Comparison of ENCODE assay signal across 2 cellular contexts in the genomic region with DNA sequence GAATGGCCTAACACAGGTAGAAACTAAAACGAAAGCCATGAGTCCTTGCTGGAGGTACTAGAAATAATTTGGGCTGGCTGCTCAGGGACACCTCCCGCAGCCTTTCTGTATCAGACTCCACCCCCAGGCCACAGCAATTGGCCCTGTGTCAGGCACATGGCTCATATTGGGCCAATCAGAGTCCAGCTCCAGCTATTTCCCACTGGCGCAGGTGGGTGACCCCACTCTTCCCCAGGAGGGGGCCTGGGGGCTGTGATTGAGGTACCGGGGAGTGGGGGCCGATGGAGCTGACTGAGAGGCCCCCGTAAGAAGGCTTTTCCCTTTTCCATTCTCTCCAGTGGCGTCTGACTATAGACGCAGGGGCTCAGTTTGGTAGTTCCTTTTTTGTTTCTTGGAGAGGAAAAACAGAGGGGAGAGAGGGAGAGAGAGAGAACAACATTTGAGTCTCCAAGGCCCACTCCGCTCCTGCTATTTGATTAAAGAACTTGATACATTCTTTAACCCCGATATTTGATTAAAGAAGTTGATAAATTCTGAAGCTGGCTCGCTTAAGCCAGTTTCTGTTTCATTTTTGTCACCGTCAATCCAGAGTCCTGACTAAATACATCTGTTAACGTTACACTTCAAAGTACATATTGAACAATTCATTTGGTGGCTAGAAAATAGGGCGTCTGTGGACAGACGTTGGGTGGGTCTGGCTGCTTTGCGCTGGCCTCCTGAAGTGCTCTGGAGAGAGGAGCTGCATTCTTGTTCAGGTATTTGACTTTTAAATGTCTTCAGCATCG.
TF ChIP-seq lines count a peak whose summit lies in the region.

No MANE protein-coding gene starts in this region.

TF ChIP-seq in SK-N-SH, 30 proteins besides CTCF, POLR2A, EP300 and RAD21:
- TF ChIP-seq YY1 (IDR thresholded peaks at IDR 0.05; ENCODE audit: low read depth): no peak
- TF ChIP-seq FOXM1 (IDR thresholded peaks at IDR 0.05; ENCODE audit: low read depth): no peak
- TF ChIP-seq, protein P1, sequence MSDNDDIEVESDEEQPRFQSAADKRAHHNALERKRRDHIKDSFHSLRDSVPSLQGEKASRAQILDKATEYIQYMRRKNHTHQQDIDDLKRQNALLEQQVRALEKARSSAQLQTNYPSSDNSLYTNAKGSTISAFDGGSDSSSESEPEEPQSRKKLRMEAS (IDR thresholded peaks at IDR 0.05; ENCODE audit: low read depth): no peak
- TF ChIP-seq TEAD4 (IDR thresholded peaks at IDR 0.05; ENCODE audit: borderline replicate concordance, insufficient read depth): no peak
- TF ChIP-seq TAF1 (IDR thresholded peaks at IDR 0.05; ENCODE audit: borderline replicate concordance, low read depth, low read length): no peak
- TF ChIP-seq, protein P2, sequence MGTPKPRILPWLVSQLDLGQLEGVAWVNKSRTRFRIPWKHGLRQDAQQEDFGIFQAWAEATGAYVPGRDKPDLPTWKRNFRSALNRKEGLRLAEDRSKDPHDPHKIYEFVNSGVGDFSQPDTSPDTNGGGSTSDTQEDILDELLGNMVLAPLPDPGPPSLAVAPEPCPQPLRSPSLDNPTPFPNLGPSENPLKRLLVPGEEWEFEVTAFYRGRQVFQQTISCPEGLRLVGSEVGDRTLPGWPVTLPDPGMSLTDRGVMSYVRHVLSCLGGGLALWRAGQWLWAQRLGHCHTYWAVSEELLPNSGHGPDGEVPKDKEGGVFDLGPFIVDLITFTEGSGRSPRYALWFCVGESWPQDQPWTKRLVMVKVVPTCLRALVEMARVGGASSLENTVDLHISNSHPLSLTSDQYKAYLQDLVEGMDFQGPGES (IDR thresholded peaks at IDR 0.05; ENCODE audit: low read depth, low read length): no peak
- no peak for TF ChIP-seq ELF1 (IDR thresholded peaks at IDR 0.05)
- TF ChIP-seq NRF1 (IDR thresholded peaks at IDR 0.05; ENCODE audit: low read depth, low read length): no peak
- TF ChIP-seq, protein P3, sequence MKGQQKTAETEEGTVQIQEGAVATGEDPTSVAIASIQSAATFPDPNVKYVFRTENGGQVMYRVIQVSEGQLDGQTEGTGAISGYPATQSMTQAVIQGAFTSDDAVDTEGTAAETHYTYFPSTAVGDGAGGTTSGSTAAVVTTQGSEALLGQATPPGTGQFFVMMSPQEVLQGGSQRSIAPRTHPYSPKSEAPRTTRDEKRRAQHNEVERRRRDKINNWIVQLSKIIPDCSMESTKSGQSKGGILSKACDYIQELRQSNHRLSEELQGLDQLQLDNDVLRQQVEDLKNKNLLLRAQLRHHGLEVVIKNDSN (IDR thresholded peaks at IDR 0.05; ENCODE audit: borderline replicate concordance, low read depth): no peak
- TF ChIP-seq, protein P4, sequence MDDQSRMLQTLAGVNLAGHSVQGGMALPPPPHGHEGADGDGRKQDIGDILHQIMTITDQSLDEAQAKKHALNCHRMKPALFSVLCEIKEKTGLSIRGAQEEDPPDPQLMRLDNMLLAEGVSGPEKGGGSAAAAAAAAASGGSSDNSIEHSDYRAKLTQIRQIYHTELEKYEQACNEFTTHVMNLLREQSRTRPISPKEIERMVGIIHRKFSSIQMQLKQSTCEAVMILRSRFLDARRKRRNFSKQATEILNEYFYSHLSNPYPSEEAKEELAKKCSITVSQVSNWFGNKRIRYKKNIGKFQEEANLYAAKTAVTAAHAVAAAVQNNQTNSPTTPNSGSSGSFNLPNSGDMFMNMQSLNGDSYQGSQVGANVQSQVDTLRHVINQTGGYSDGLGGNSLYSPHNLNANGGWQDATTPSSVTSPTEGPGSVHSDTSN (IDR thresholded peaks at IDR 0.05): no peak
- TF ChIP-seq, protein P5, sequence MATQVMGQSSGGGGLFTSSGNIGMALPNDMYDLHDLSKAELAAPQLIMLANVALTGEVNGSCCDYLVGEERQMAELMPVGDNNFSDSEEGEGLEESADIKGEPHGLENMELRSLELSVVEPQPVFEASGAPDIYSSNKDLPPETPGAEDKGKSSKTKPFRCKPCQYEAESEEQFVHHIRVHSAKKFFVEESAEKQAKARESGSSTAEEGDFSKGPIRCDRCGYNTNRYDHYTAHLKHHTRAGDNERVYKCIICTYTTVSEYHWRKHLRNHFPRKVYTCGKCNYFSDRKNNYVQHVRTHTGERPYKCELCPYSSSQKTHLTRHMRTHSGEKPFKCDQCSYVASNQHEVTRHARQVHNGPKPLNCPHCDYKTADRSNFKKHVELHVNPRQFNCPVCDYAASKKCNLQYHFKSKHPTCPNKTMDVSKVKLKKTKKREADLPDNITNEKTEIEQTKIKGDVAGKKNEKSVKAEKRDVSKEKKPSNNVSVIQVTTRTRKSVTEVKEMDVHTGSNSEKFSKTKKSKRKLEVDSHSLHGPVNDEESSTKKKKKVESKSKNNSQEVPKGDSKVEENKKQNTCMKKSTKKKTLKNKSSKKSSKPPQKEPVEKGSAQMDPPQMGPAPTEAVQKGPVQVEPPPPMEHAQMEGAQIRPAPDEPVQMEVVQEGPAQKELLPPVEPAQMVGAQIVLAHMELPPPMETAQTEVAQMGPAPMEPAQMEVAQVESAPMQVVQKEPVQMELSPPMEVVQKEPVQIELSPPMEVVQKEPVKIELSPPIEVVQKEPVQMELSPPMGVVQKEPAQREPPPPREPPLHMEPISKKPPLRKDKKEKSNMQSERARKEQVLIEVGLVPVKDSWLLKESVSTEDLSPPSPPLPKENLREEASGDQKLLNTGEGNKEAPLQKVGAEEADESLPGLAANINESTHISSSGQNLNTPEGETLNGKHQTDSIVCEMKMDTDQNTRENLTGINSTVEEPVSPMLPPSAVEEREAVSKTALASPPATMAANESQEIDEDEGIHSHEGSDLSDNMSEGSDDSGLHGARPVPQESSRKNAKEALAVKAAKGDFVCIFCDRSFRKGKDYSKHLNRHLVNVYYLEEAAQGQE (IDR thresholded peaks at IDR 0.05; ENCODE audit: low read depth, low read length): no peak
- TF ChIP-seq CHD2 (IDR thresholded peaks at IDR 0.05; ENCODE audit: low read length, partially characterized antibody): no peak
- no peak for TF ChIP-seq NFIC (IDR thresholded peaks at IDR 0.05; ENCODE audit: borderline replicate concordance)
- TF ChIP-seq MXI1 (IDR thresholded peaks at IDR 0.05; ENCODE audit: low read depth, low read length): no peak
- TF ChIP-seq MEF2A (IDR thresholded peaks at IDR 0.05; ENCODE audit: borderline replicate concordance, low read depth): no peak
- no peak for TF ChIP-seq JUND (IDR thresholded peaks at IDR 0.05)
TF ChIP-seq in SK-N-SH: peak in this region for 0.

TF ChIP-seq in SK-N-SH treated with all-trans-retinoic acid at 6 μM for 48 hours, 23 proteins besides CTCF, POLR2A, EP300 and RAD21:
- no peak for TF ChIP-seq GLIS3 (CRISPR knock-in tag; IDR thresholded peaks at IDR 0.05)
- TF ChIP-seq ZFP3 (CRISPR knock-in tag; IDR thresholded peaks at IDR 0.05): no peak
- no peak for TF ChIP-seq ZNF70 (CRISPR knock-in tag; IDR thresholded peaks at IDR 0.05)
- TF ChIP-seq ARNTL (CRISPR knock-in tag; IDR thresholded peaks at IDR 0.05; ENCODE audit: borderline replicate concordance, low read depth): no peak
- TF ChIP-seq, protein P6, sequence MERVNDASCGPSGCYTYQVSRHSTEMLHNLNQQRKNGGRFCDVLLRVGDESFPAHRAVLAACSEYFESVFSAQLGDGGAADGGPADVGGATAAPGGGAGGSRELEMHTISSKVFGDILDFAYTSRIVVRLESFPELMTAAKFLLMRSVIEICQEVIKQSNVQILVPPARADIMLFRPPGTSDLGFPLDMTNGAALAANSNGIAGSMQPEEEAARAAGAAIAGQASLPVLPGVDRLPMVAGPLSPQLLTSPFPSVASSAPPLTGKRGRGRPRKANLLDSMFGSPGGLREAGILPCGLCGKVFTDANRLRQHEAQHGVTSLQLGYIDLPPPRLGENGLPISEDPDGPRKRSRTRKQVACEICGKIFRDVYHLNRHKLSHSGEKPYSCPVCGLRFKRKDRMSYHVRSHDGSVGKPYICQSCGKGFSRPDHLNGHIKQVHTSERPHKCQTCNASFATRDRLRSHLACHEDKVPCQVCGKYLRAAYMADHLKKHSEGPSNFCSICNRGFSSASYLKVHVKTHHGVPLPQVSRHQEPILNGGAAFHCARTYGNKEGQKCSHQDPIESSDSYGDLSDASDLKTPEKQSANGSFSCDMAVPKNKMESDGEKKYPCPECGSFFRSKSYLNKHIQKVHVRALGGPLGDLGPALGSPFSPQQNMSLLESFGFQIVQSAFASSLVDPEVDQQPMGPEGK (CRISPR knock-in tag; IDR thresholded peaks at IDR 0.05; ENCODE audit: borderline replicate concordance): no peak
- TF ChIP-seq SNAI2 (CRISPR knock-in tag; IDR thresholded peaks at IDR 0.05): no peak
- no peak for TF ChIP-seq ESRRG (CRISPR knock-in tag; IDR thresholded peaks at IDR 0.05)
- no peak for TF ChIP-seq CSDC2 (CRISPR knock-in tag; IDR thresholded peaks at IDR 0.05)
- no peak for TF ChIP-seq ISL1 (CRISPR knock-in tag; IDR thresholded peaks at IDR 0.05)
TF ChIP-seq in SK-N-SH treated with all-trans-retinoic acid at 6 μM for 48 hours: peak in this region for 0.
